In the genomic region with DNA sequence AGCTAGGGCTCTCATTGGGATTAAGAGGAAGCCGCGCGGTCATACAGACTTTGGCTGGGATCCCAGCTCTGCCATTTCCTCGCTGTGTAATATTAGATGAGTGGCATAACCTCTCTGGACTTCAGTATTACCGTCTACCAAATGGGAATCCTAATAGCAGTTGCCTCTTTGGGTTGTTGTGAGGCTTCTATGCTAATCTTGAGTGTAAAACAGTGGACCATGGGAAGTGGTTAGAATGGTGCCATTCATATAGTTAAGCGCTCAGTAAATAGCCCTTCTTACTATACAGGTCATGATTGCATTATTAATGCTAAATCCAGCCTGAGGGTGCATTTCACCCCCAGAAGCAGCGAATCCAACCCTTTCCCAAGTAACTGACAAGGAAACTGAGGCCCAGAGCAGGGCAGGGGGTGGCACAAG, we compare ENCODE assay signal across 8 cellular contexts. TPM values are rescaled to one million over a fixed set of nuclear protein-coding genes. Genes with fewer than 3 reads are reported as not detected.
DNase-seq lines count a peak whose midpoint lies in the region; ATAC-seq, FAIRE-seq and TF ChIP-seq lines count a peak whose summit lies in the region.

No MANE protein-coding gene starts in this region.

- H2AK5ac ChIP-seq in H1 (ENCODE audit: low read depth, low read length) = no peak overlapping the region

- peak overlapping the region; percentile 98 for H3K27ac Mint-ChIP-seq in CD4-positive, alpha-beta T cell

- H2BK20ac ChIP-seq in H1 (ENCODE audit: low read length) = no peak overlapping the region

- H3K4me2 ChIP-seq in OCI-LY3 (ENCODE audit: low read length) = peak overlapping the region; percentile 93
- H3K4me2 ChIP-seq in H1 (ENCODE audit: insufficient read depth in 1 of 2, low read depth in 2 of 2, low read length in 2 of 2) = peak overlapping the region; percentile 71 to 94

- no peak overlapping the region for H3K56ac ChIP-seq in H1 (replicated peaks; ENCODE audit: insufficient read length, low read depth, low read length)

- H4K91ac ChIP-seq in H1 (replicated peaks; ENCODE audit: insufficient read length, low read length) = no peak overlapping the region

- no peak for TF ChIP-seq CTCF in CD4-positive, alpha-beta T cell (IDR thresholded peaks at IDR 0.05)
- TF ChIP-seq CTCF in OCI-LY3 (IDR thresholded peaks at IDR 0.05; ENCODE audit: low read depth, low read length) (no peak), H1 (IDR thresholded peaks at IDR 0.05; ENCODE audit: control extremely low read depth in 1 of 3, insufficient read depth in 1 of 3, low read depth in 1 of 3, low read length in 3 of 3) (no peak), GM10266 (IDR thresholded peaks at IDR 0.05; ENCODE audit: control insufficient read depth, insufficient read depth, low read depth, missing control alignments) (no peak)

- WGBS in H1 (ENCODE audit: extremely low coverage in 1 of 2, insufficient coverage in 1 of 2, insufficient read length in 1 of 2, insufficient replicate concordance in 2 of 2, low coverage in 1 of 2, low lambda C conversion rate in 2 of 2, missing lambda C conversion rate in 1 of 2), 2 experiments = 41% methylated on average over 7 of the region's 7 CpGs; no CpG with 5 or more reads in 1 of the 2 experiments

- H2BK120ac ChIP-seq in H1 (replicated peaks; ENCODE audit: low read depth, low read length) = no peak overlapping the region

- no peak for DNase-seq in CD4-positive, alpha-beta T cell
- no peak for DNase-seq in H1 (ENCODE audit: low read depth in 1 of 2, low spot score in 2 of 2)
- DNase-seq in NCI-H2196 treated with DMSO at 0.1 percent for 48 hours (lab: John Stamatoyannopoulos, UW; ENCODE audit: unreplicated experiment) = no peak
- DNase-seq in stimulated activated CD4-positive, alpha-beta T cell treated with anti-CD3 and anti-CD28 coated beads, Interleukin-2, amount 100 ng/mL, for 24 hours = no peak
- DNase-seq in GM10266 (ENCODE audit: extremely low spot score) = no peak

- H3K9me3 ChIP-seq in CD4-positive, alpha-beta T cell (ENCODE audit: control insufficient read depth, low read length) = no peaks in the 10 kb centered on the region
- H3K9me3 ChIP-seq in OCI-LY3 (ENCODE audit: insufficient read depth, low read length) (no peaks in the 10 kb centered on the region), H1 (ENCODE audit: insufficient read depth in 2 of 2, low read depth in 1 of 2, low read length in 1 of 2) (no peaks in the 10 kb centered on the region), neuron (ENCODE audit: low read length) (no peaks in the 10 kb centered on the region)

- H3K14ac ChIP-seq in H1 (ENCODE audit: insufficient read length) = no peak overlapping the region

- no peak overlapping the region for H3K23ac ChIP-seq in H1 (ENCODE audit: insufficient read length)

- no peak overlapping the region for H3K4ac ChIP-seq in H1 (replicated peaks; ENCODE audit: insufficient read length, low read depth, low read length)

- H4K20me1 ChIP-seq in OCI-LY3 (ENCODE audit: insufficient read depth, low read length) = no peaks in the 10 kb centered on the region
- H4K20me1 ChIP-seq in H1 (replicated peaks in 1 of 2; ENCODE audit: control insufficient read depth in 1 of 2, insufficient read depth in 2 of 2, low read length in 2 of 2) = no peaks in the 10 kb centered on the region

- H4K8ac ChIP-seq in H1 (ENCODE audit: extremely low read depth, insufficient read depth, low read length) = no peak overlapping the region

- H3K4me3 Mint-ChIP-seq in CD4-positive, alpha-beta T cell = peak overlapping the region; percentile 88

- H3K27ac ChIP-seq in CD4-positive, alpha-beta T cell (ENCODE audit: low read depth, low read length) = peak overlapping the region; percentile 98
- H3K27ac ChIP-seq in OCI-LY3 (ENCODE audit: low read length) = peak overlapping the region; percentile 44
- peak overlapping the region; percentile 57; the same call in 1 of the 2 replicates for H3K27ac ChIP-seq in H1 (ENCODE audit: low read depth, low read length)

- peaks cover 14% of the 10 kb centered on the region for H3K36me3 Mint-ChIP-seq in CD4-positive, alpha-beta T cell (ENCODE audit: low read depth)

- POLR2A ChIA-PET in CD4-positive, alpha-beta T cell (lab: Charles Lee) = interaction anchor here (0.6 to 1.9 kb wide), 11 partner anchors 13 to 132 kb away, joined by 3 to 10 read pairs (median 4); a partner anchor contains a TSS
- POLR2A ChIA-PET in H1 (lab: Charles Lee; ENCODE audit: partially characterized antibody) = interaction anchor here (1.8 kb wide), 1 partner anchor 13 kb away, joined by 8 read pairs; no protein-coding TSS in a partner anchor

- H3K27me3 ChIP-seq in CD4-positive, alpha-beta T cell (ENCODE audit: control insufficient read depth, insufficient read depth, low read length) = no peaks in the 10 kb centered on the region
- no peaks in the 10 kb centered on the region for H3K27me3 ChIP-seq in OCI-LY3 (ENCODE audit: low read depth, low read length)
- peaks cover 0 to 2% (median under 1%) of the 10 kb centered on the region in 4 experiments; a peak in 1 of 7 replicates for H3K27me3 ChIP-seq in H1 (replicated peaks in 1 of 4; ENCODE audit: control insufficient read depth in 3 of 4, extremely low read depth in 1 of 4, insufficient read depth in 3 of 4, low read length in 3 of 4)
- no peaks in the 10 kb centered on the region for H3K27me3 ChIP-seq in neuron (ENCODE audit: insufficient read depth, low read length)

- no peak overlapping the region for H4K5ac ChIP-seq in H1 (ENCODE audit: insufficient read length, low read depth, low read length)

- peaks cover 31% of the 10 kb centered on the region for H3K79me2 ChIP-seq in OCI-LY3 (ENCODE audit: low read length)
- H3K79me2 ChIP-seq in H1 (ENCODE audit: control insufficient read depth in 1 of 2, insufficient read depth in 2 of 2, low read length in 2 of 2) = peaks cover 0 to 3% of the 10 kb centered on the region in 2 experiments; a peak in 1 of 4 replicates

- H3K27me3 Mint-ChIP-seq in CD4-positive, alpha-beta T cell = peaks cover 18% of the 10 kb centered on the region

- H3K36me3 ChIP-seq in OCI-LY3 (replicated peaks; ENCODE audit: low read depth, low read length) (peaks cover 8% of the 10 kb centered on the region), H1 (ENCODE audit: control insufficient read depth in 2 of 4, insufficient read depth in 4 of 4, low read length in 3 of 4) (no peaks in the 10 kb centered on the region; a peak in 1 of 8 replicates), neuron (ENCODE audit: insufficient read depth, low read length) (peaks cover 3% of the 10 kb centered on the region)

- no peak for TF ChIP-seq POLR2A in H1 (IDR thresholded peaks at IDR 0.05; ENCODE audit: control extremely low read depth in 1 of 2, low read depth in 2 of 2, low read length in 2 of 2)

- H3K23me2 ChIP-seq in H1 (ENCODE audit: low read depth, low read length) = peaks cover 6% of the 10 kb centered on the region

- H3K79me1 ChIP-seq in H1 (ENCODE audit: low read depth, low read length) = no peaks in the 10 kb centered on the region; the same call in 1 of the 2 replicates

- no peak for TF ChIP-seq EP300 in H1 (IDR thresholded peaks at IDR 0.05; ENCODE audit: borderline replicate concordance in 1 of 2, low read depth in 2 of 2, low read length in 2 of 2)

- H2BK5ac ChIP-seq in H1 (ENCODE audit: low read depth, low read length) = no peak overlapping the region

- H3K4me1 ChIP-seq in OCI-LY3 (ENCODE audit: low read length) = peaks cover 9% of the 10 kb centered on the region
- no peaks in the 10 kb centered on the region; a peak in 2 of 7 replicates for H3K4me1 ChIP-seq in H1 (replicated peaks in 1 of 4; ENCODE audit: control insufficient read depth in 3 of 4, insufficient read depth in 4 of 4, low read length in 3 of 4)
- peaks cover 2% of the 10 kb centered on the region for H3K4me1 ChIP-seq in neuron (ENCODE audit: insufficient read depth, low read length)

- intact Hi-C loops in CD4-positive, alpha-beta T cell (cut with DNase I, micrococcal nuclease) = loop anchor here (2.0 to 10.0 kb wide), 3 partner anchors 78 to 160 kb away; a partner anchor contains a TSS

- peak overlapping the region; percentile 33; the same call in 1 of the 2 replicates for H3K18ac ChIP-seq in H1 (ENCODE audit: extremely low read depth, low read length)

- CTCF ChIA-PET in CD4-positive, alpha-beta T cell (lab: Charles Lee) = interaction anchor here (0.6 to 1.7 kb wide), 4 partner anchors 27 to 285 kb away, joined by 3 to 7 read pairs (median 4); a partner anchor contains a TSS
- CTCF ChIA-PET in H1 (lab: Charles Lee; ENCODE audit: partially characterized antibody) = interaction anchor here (1.1 to 1.5 kb wide), 3 partner anchors 9 to 56 kb away, joined by 3 to 4 read pairs (median 3); no protein-coding TSS in a partner anchor

- H3K9me3 Mint-ChIP-seq in CD4-positive, alpha-beta T cell = no peaks in the 10 kb centered on the region

- H2BK15ac ChIP-seq in H1 (ENCODE audit: low read length) = no peak overlapping the region

- H3K4me1 Mint-ChIP-seq in CD4-positive, alpha-beta T cell (ENCODE audit: low read depth) = peaks cover 26% of the 10 kb centered on the region

- H3K9ac ChIP-seq in OCI-LY3 (ENCODE audit: low read length) (peak overlapping the region; percentile 75), H1 (replicated peaks in 1 of 4; ENCODE audit: extremely low read depth in 1 of 4, low read depth in 3 of 4, low read length in 3 of 4) (peak overlapping the region in 2 of 4 experiments; percentile 24 to 31; a peak in 1 of 7 replicates)

- no peak for FAIRE-seq in H1 (lab: Jason Lieb, UNC)

- ATAC-seq in CD4-positive, alpha-beta T cell (ENCODE audit: poor library complexity) = no peak
- no peak for ATAC-seq in GM21390 (IDR thresholded peaks at IDR 0.05; ENCODE audit: unreplicated experiment)

- no peak for TF ChIP-seq RAD21 in H1 (IDR thresholded peaks at IDR 0.05 in 1 of 2, conservative IDR thresholded peaks at IDR 0.05 in 1 of 2; ENCODE audit: low read depth in 2 of 2, low read length in 2 of 2)

- H2BK12ac ChIP-seq in H1 (ENCODE audit: low read depth, low read length) = 0 out of 2 replicates have a peak overlapping the region, but pooled peaks have one; percentile 2

- H2AFZ ChIP-seq in OCI-LY3 (ENCODE audit: low read depth, low read length) (peak overlapping the region; percentile 86), H1 (ENCODE audit: low read length) (peak overlapping the region; percentile 93), neuron (ENCODE audit: low read depth, low read length) (peak overlapping the region; percentile 96)

- H3K4me3 ChIP-seq in OCI-LY3 (ENCODE audit: low read length) (peak overlapping the region; percentile 94), H1 (ENCODE audit: extremely low read depth in 1 of 4, insufficient read depth in 2 of 4, low read depth in 3 of 4, low read length in 4 of 4) (peak overlapping the region; percentile 73 to 96 (median 79); a peak in 7 of 8 replicates), neuron (ENCODE audit: low read length) (peak overlapping the region; percentile 76)

RNA-seq across cellular contexts. Expression of a gene that starts 0.6 kb away (rescaled TPM):
- 1 to 10 TPM; 3.1 to 3.2 TPM for total RNA-seq in CD4-positive, alpha-beta T cell
- total RNA-seq in H1 (2021; fragmentation: NEBNext Ultra II Directional; extraction: Animal tissue kit (Norgen Biotek cat#: 25700)) = 12.8 and 14.5 TPM in 2 replicates
- 12.5 and 16.4 TPM in 2 replicates for polyA plus RNA-seq in H1 (2011; rRNA removed)
- 13.9 TPM for polyA plus RNA-seq in H1 (2011; cell fraction: cytosol; rRNA removed)
- polyA plus RNA-seq in H1 (2011; cell fraction: nucleus; rRNA removed) = 10.4 TPM
- 6.7 to 9.3 TPM (median 7.6 TPM) in 4 replicates for polyA plus RNA-seq in H1 (2012, experiment 1 of 2)
- 6.9 TPM for polyA plus RNA-seq in H1 (2012, experiment 2 of 2)
- polyA plus RNA-seq in H1 (2013, experiment 1 of 2) = 4.9 TPM
- polyA plus RNA-seq in H1 (2013, experiment 2 of 2) = 5.3 TPM
- 15.0 and 16.7 TPM in 2 replicates for polyA minus RNA-seq in H1 (2011; rRNA and poly(A)+ RNA removed)
- 5.0 TPM for polyA minus RNA-seq in H1 (2011; cell fraction: cytosol; rRNA and poly(A)+ RNA removed)
- polyA minus RNA-seq in H1 (2011; cell fraction: nucleus; rRNA and poly(A)+ RNA removed) = 5.8 TPM

RNA-seq across cellular contexts. Expression of a gene that starts 16.8 kb away (rescaled TPM):
- not detected for total RNA-seq in CD4-positive, alpha-beta T cell
- 0.19 TPM in 1 of 2 replicates, not detected in the other for total RNA-seq in H1 (2021; fragmentation: NEBNext Ultra II Directional; extraction: Animal tissue kit (Norgen Biotek cat#: 25700))
- 0.39 and 0.41 TPM in 2 replicates for polyA plus RNA-seq in H1 (2011; rRNA removed)
- polyA plus RNA-seq in H1 (2011; cell fraction: cytosol; rRNA removed) = 0.16 TPM
- polyA plus RNA-seq in H1 (2011; cell fraction: nucleus; rRNA removed) = 0.20 TPM
- 0.13 to 0.51 TPM (median 0.21 TPM) in 4 replicates for polyA plus RNA-seq in H1 (2012, experiment 1 of 2)
- 0.29 TPM for polyA plus RNA-seq in H1 (2012, experiment 2 of 2)
- 0.20 TPM for polyA plus RNA-seq in H1 (2013, experiment 1 of 2)
- polyA plus RNA-seq in H1 (2013, experiment 2 of 2) = 0.13 TPM
- polyA minus RNA-seq in H1 (2011; rRNA and poly(A)+ RNA removed) = 0.06 TPM in 1 of 2 replicates, not detected in the other
- not detected for polyA minus RNA-seq in H1 (2011; cell fraction: cytosol; rRNA and poly(A)+ RNA removed)
- polyA minus RNA-seq in H1 (2011; cell fraction: nucleus; rRNA and poly(A)+ RNA removed) = not detected

RNA-seq across cellular contexts. Expression of a gene that starts 54.0 kb away (rescaled TPM):
- total RNA-seq in CD4-positive, alpha-beta T cell = 10 to 100 TPM; 29.2 to 30.4 TPM
- 28.1 and 28.8 TPM in 2 replicates for total RNA-seq in H1 (2021; fragmentation: NEBNext Ultra II Directional; extraction: Animal tissue kit (Norgen Biotek cat#: 25700))
- polyA plus RNA-seq in H1 (2011; rRNA removed) = 29.4 and 45.4 TPM in 2 replicates
- polyA plus RNA-seq in H1 (2011; cell fraction: cytosol; rRNA removed) = 41.5 TPM
- polyA plus RNA-seq in H1 (2011; cell fraction: nucleus; rRNA removed) = 135 TPM
- polyA plus RNA-seq in H1 (2012, experiment 1 of 2) = 36.7 to 46.1 TPM (median 43.1 TPM) in 4 replicates
- polyA plus RNA-seq in H1 (2012, experiment 2 of 2) = 23.6 TPM
- polyA plus RNA-seq in H1 (2013, experiment 1 of 2) = 14.5 TPM
- 13.1 TPM for polyA plus RNA-seq in H1 (2013, experiment 2 of 2)
- 31.1 and 51.6 TPM in 2 replicates for polyA minus RNA-seq in H1 (2011; rRNA and poly(A)+ RNA removed)
- polyA minus RNA-seq in H1 (2011; cell fraction: cytosol; rRNA and poly(A)+ RNA removed) = 33.6 TPM
- 36.1 TPM for polyA minus RNA-seq in H1 (2011; cell fraction: nucleus; rRNA and poly(A)+ RNA removed)

Comparison
In these comparisons a context has a peak if more than half of its experiments do, and no peak if none do; other contexts are left out.
1. H3K27ac ChIP-seq: peak in every context shown above with its lines; median percentile 98 in CD4-positive, alpha-beta T cell; 57 in H1; 44 in OCI-LY3.